10 cellular contexts compared by ENCODE assay signal in the genomic region with DNA sequence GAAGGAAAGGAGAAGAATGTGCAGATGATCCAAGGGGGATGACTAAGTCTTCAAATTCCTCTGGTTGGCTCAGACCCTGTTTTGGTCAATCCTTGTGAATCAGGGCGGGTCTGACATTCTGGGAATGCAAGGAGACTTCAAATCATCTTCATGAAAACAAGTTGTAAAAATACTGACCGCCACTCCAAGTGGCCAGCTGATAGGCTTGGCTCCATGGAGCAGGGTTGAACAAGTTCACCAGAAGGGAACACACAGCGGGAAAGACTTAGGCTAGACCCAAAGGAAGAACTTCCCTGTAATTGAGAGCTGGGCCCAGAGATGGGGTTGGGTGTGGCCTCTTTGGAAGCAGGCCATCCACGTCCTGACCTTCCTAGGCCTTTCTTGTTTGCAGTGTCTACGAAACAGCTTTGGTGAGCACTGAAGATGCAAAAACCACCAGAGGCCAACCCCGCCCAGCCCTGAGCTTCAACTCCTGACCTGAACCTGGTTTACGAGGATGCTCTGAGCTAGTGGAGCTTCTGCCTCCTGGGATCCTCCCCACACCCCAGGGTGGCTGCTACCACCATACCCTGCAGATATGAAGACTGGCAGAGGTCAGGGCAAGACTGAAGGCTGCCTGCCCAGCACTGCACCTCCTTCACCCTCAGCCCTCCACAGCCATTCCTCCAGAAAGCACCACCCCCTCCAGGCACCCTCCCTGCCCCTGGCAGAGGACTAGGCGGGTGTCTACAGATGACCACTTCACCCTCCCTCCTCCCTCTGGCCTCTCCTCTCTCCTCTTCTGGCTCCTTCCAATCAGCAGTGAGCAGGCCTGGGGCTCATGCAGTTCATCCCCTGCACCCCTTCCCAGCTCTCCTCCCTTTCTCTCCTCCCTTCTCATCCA. TPM values are rescaled to one million over a fixed set of nuclear protein-coding genes. Genes with fewer than 3 reads are reported as not detected.
A peak's percentile ranks its signal among the peaks of the same experiment; 100 is the strongest.
DNase-seq lines count a peak whose midpoint lies in the region; ATAC-seq lines count a peak whose summit lies in the region.
"Had no signal": no experiment of that assay in that cellular context is flagged by ENCODE, and none has a peak within 500 bp of the region (broad histone marks: within the 10 kb centered on the region; RNA-seq: fewer than 3 reads in every experiment).

No MANE protein-coding gene starts in this region.

- ATAC-seq in Right ventricle myocardium superior (ENCODE audit: poor library complexity) (peak; percentile 67), HG03095 (IDR thresholded peaks at IDR 0.05; ENCODE audit: unreplicated experiment) (no peak), GM21367 (IDR thresholded peaks at IDR 0.05; ENCODE audit: unreplicated experiment) (no peak), HG02763 (IDR thresholded peaks at IDR 0.05; ENCODE audit: unreplicated experiment) (no peak)
- ATAC-seq: T-cell had no signal

- peaks cover 26% of the 10 kb centered on the region for H3K4me1 ChIP-seq in adipocyte (ENCODE audit: control insufficient read depth, insufficient read depth, low read length)
- H3K4me1 ChIP-seq in skeletal muscle satellite cell (ENCODE audit: control insufficient read depth, insufficient read depth, low read length) = peaks cover 22% of the 10 kb centered on the region

- no peaks in the 10 kb centered on the region for H3K36me3 ChIP-seq in adipocyte (ENCODE audit: control insufficient read depth, insufficient read depth, low read length, severe bottlenecking)
- no peaks in the 10 kb centered on the region for H3K36me3 ChIP-seq in skeletal muscle satellite cell (ENCODE audit: insufficient read depth, low read length)

- CTCF ChIA-PET in activated naive CD4-positive, alpha-beta T cell treated with anti-CD3 and anti-CD28 coated beads for 36 hours (lab: Charles Lee) = interaction anchor here (1.0 kb wide), 1 partner anchor 15 kb away, joined by 4 read pairs; no protein-coding TSS in a partner anchor

- no peaks in the 10 kb centered on the region for H3K36me3 Mint-ChIP-seq in activated naive CD4-positive, alpha-beta T cell treated with anti-CD3 and anti-CD28 coated beads for 36 hours (ENCODE audit: low read depth)
- H3K36me3 Mint-ChIP-seq: T-cell had no signal

- H3K4me3 ChIP-seq in adipocyte (ENCODE audit: low read length) = peak overlapping the region; percentile 61
- peak overlapping the region; percentile 14 for H3K4me3 ChIP-seq in skeletal muscle satellite cell (ENCODE audit: low read length)

- H3K9ac ChIP-seq in adipocyte (ENCODE audit: low read length) = no peak overlapping the region
- no peak overlapping the region for H3K9ac ChIP-seq in skeletal muscle satellite cell (ENCODE audit: low read depth, low read length)

- H3K27me3 ChIP-seq in adipocyte (replicated peaks; ENCODE audit: control insufficient read depth, insufficient read depth, low read length) (no peaks in the 10 kb centered on the region), skeletal muscle satellite cell (ENCODE audit: control insufficient read depth, insufficient read depth, low read length) (no peaks in the 10 kb centered on the region)

- no peak overlapping the region for H3K4me3 Mint-ChIP-seq in activated naive CD4-positive, alpha-beta T cell treated with anti-CD3 and anti-CD28 coated beads for 36 hours
- H3K4me3 Mint-ChIP-seq: T-cell had no signal

- no peaks in the 10 kb centered on the region for H3K27me3 Mint-ChIP-seq in activated naive CD4-positive, alpha-beta T cell treated with anti-CD3 and anti-CD28 coated beads for 36 hours (ENCODE audit: low read depth)
- H3K27me3 Mint-ChIP-seq: IgD-negative memory B cell, T-cell had no signal

- no peak overlapping the region for H3K27ac Mint-ChIP-seq in activated naive CD4-positive, alpha-beta T cell treated with anti-CD3 and anti-CD28 coated beads for 36 hours

- H3K9me3 ChIP-seq in adipocyte (ENCODE audit: control insufficient read depth, low read length) = no peaks in the 10 kb centered on the region
- H3K9me3 ChIP-seq in skeletal muscle satellite cell (replicated peaks; ENCODE audit: low read length) = no peaks in the 10 kb centered on the region

- intact Hi-C loops in Right ventricle myocardium superior (cut with DNase I) = no loop called here
- intact Hi-C loops in activated naive CD4-positive, alpha-beta T cell treated with anti-CD3 and anti-CD28 coated beads for 36 hours (cut with micrococcal nuclease) = no loop called here

- peak; percentile 95 for DNase-seq in GM03348 (ENCODE audit: low spot score)
- DNase-seq in adipocyte (ENCODE audit: low read depth) = peak; percentile 91
- DNase-seq in Right ventricle myocardium superior = peak; percentile 57
- DNase-seq in activated naive CD4-positive, alpha-beta T cell treated with anti-CD3 and anti-CD28 coated beads for 36 hours = no peak
- DNase-seq: T-cell had no signal

- H3K9me3 Mint-ChIP-seq in activated naive CD4-positive, alpha-beta T cell treated with anti-CD3 and anti-CD28 coated beads for 36 hours = no peaks in the 10 kb centered on the region
- H3K9me3 Mint-ChIP-seq: IgD-negative memory B cell, T-cell had no signal

- H3K4me1 Mint-ChIP-seq in activated naive CD4-positive, alpha-beta T cell treated with anti-CD3 and anti-CD28 coated beads for 36 hours (ENCODE audit: low read depth) = peaks cover 4% of the 10 kb centered on the region

- peak overlapping the region; percentile 47 for H3K4me2 ChIP-seq in skeletal muscle satellite cell (ENCODE audit: low read length)

RNA-seq across cellular contexts. Expression of gene GDPD5, which starts 26.1 kb away (rescaled TPM):
- total RNA-seq in Right ventricle myocardium superior = 6.5 TPM
- 1.0 and 2.8 TPM in 2 replicates for total RNA-seq in skeletal muscle satellite cell (2012; rRNA removed)
- total RNA-seq in activated naive CD4-positive, alpha-beta T cell treated with anti-CD3 and anti-CD28 coated beads for 36 hours = 10 to 100 TPM; 13.3 to 13.5 TPM
